In the genomic region with DNA sequence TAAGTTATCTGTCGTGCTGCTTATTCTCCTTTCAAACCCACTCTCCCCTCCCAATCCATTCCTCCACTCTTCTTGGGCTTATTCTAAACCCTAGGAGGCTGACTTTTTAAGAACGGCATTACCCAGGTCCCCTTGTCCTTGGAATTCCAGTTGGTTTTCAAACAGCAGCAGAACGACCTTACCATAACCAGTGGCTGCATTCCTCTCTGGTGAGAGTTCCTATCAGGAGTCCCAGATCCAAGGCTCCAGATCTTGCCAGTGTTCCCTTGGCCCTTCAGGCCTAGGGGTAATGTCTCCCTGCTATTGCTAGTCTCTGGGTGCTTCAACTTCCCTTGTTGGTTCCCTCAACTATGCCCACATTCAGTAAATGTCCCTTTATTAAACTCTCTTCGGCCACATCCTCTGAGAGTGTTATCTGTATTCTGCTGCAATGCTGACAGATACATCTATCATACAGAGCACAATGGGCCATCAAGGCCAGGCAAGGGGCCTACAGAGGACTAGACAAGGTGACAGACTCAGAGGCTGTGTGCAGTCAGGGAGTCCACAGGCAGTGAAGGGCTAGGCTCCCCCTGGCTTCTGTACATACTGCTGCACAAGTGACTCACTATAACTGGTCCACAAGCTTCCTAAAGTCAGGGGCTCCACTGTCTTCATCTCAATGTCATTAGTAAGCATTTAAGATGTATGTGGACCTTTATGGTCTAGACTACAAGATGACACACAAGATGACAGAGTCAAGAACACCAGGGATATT, we compare ENCODE assay signal across 10 cellular contexts. TPM values are rescaled to one million over a fixed set of nuclear protein-coding genes. Genes with fewer than 3 reads are reported as not detected.
A peak's percentile ranks its signal among the peaks of the same experiment; 100 is the strongest.
DNase-seq lines count a peak whose midpoint lies in the region; ATAC-seq and TF ChIP-seq lines count a peak whose summit lies in the region.
"Had no signal": no experiment of that assay in that cellular context is flagged by ENCODE, and none has a peak within 500 bp of the region (broad histone marks: within the 10 kb centered on the region; RNA-seq: fewer than 3 reads in every experiment).

No MANE protein-coding gene starts in this region.

- no peak for TF ChIP-seq EP300 in ovary (IDR thresholded peaks at IDR 0.05)

- peaks cover 21% of the 10 kb centered on the region for H3K4me1 ChIP-seq in ovary (ENCODE audit: insufficient read depth)

- no peaks in the 10 kb centered on the region for H3K27me3 ChIP-seq in ovary
- H3K27me3 ChIP-seq: esophagus squamous epithelium had no signal

- intact Hi-C loops in ovary (cut with DNase I), result no loop called here

- no peak for TF ChIP-seq CTCF in ovary (IDR thresholded peaks at IDR 0.05)

- WGBS in ovary, 3 donors, result 54 to 60% (median 54%) methylated on average over 4 of the region's 4 CpGs

- no peak overlapping the region for H3K4me3 ChIP-seq in ovary
- H3K4me3 ChIP-seq: esophagus squamous epithelium had no signal

- TF ChIP-seq POLR2A in ovary (IDR thresholded peaks at IDR 0.05), result no peak

- in situ Hi-C loops in ACHN (cut with HindIII; ENCODE audit: low pct_ligation_motif_present, low pct_unique_long_range_greater_than_20kb, low sequenced_read_pairs) (no loop called here), G401 (cut with HindIII; ENCODE audit: low sequenced_read_pairs) (no loop called here)

- H3K36me3 ChIP-seq in ovary, result no peaks in the 10 kb centered on the region
- H3K36me3 ChIP-seq: esophagus squamous epithelium had no signal

- peak overlapping the region in 1 of 2 donors; percentile 11 for H3K27ac ChIP-seq in ovary
- H3K27ac ChIP-seq: KMS-11 had no signal

- no peak for ATAC-seq in GM18502 (IDR thresholded peaks at IDR 0.05; ENCODE audit: poor library complexity, unreplicated experiment)

- peak; percentile 50 for DNase-seq in ACHN
- peak; percentile 27 for DNase-seq in G401 (ENCODE audit: low spot score)
- peak; percentile 65 for DNase-seq in RPMI7951 (ENCODE audit: low read depth)
- peak; percentile 38 for DNase-seq in hepatic stellate cell (ENCODE audit: low spot score)
- DNase-seq in ovary, result no peak
- no peak for DNase-seq in NCI-H128 (lab: John Stamatoyannopoulos, UW; ENCODE audit: unreplicated experiment)
- no peak for DNase-seq in anterior cingulate cortex (lab: John Stamatoyannopoulos, UW)
- DNase-seq: esophagus squamous epithelium had no signal

- H3K9me3 ChIP-seq in ovary, result no peaks in the 10 kb centered on the region
- H3K9me3 ChIP-seq: esophagus squamous epithelium had no signal

RNA-seq across cellular contexts. Expression of a gene that starts 10.1 kb away (rescaled TPM):
- not detected in 2 replicates for total RNA-seq in G401 (2014; rRNA removed; shearing (Covaris generic))
- 16.7 and 17.5 TPM in 2 replicates for total RNA-seq in RPMI7951 (2014; rRNA removed; shearing (Covaris generic))
- total RNA-seq in ovary, result 10 to 100 TPM in 6 of 7 donors, 1 to 10 TPM in 1; 8.9 to 16.4 (median 13.4) TPM
- polyA plus RNA-seq in ovary, result 10 to 100 TPM; 10.4 to 15.8 TPM

RNA-seq across cellular contexts. Expression of a gene that starts 24.1 kb away (rescaled TPM):
- total RNA-seq in G401 (2014; rRNA removed; shearing (Covaris generic)), result 0.03 TPM in 1 of 2 replicates, not detected in the other
- 4.1 and 4.8 TPM in 2 replicates for total RNA-seq in RPMI7951 (2014; rRNA removed; shearing (Covaris generic))
- 10 to 100 TPM; 11.5 to 15.7 (median 12.6) TPM for total RNA-seq in ovary
- polyA plus RNA-seq in ovary, result 10 to 100 TPM in 1 of 2 donors, 1 to 10 TPM in 1; 3.4 to 10.4 TPM

RNA-seq across cellular contexts. Expression of a gene that starts 46.0 kb away (rescaled TPM):
- not detected in 2 replicates for total RNA-seq in G401 (2014; rRNA removed; shearing (Covaris generic))
- not detected in 2 replicates for total RNA-seq in RPMI7951 (2014; rRNA removed; shearing (Covaris generic))
- under 1 TPM in 3 of 7 donors, not detected in 4; 0.08 to 0.46 (median 0.27) TPM for total RNA-seq in ovary
- polyA plus RNA-seq in ovary, result under 1 TPM; 0.11 to 0.37 TPM

Comparison
In these comparisons a context has a peak if more than half of its experiments do, and no peak if none do; other contexts are left out.
1. DNase-seq: peak in ACHN (single experiment), G401 (single experiment), RPMI7951 (single experiment) and hepatic stellate cell (single experiment); none in ovary (0 of 5), NCI-H128 (single experiment) and anterior cingulate cortex (0 of 58).